1 cellular context compared by ENCODE assay signal in the genomic region with DNA sequence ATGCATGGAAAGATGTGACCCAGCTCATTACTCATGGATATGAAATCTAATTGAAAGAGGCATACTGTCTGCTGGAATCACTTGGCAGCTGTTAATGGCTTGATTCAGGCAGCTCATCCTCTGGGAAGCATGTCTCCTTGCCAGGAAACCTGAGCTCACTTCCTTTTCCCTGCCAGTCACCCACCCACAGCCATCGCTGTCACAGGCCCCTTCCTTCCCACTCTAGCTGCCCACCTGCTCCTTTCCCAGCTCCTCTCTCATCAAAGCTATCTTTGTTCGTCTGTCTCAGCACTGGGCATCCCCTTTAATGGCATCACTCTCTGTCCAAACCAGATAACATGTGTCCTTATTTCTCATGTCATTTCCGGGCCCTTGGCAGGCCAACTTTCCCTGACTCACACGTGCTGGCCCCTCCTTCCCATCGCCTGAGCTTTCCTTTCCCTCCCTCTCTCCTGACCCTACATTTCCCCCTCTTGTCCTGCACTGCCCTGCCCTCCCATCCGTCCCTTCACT.
TF ChIP-seq lines count a peak whose summit lies in the region.

No MANE protein-coding gene starts in this region.

TF ChIP-seq in GM23338, 12 proteins besides CTCF, POLR2A, EP300 and RAD21 (continued from another document):
- TF ChIP-seq, protein P1, sequence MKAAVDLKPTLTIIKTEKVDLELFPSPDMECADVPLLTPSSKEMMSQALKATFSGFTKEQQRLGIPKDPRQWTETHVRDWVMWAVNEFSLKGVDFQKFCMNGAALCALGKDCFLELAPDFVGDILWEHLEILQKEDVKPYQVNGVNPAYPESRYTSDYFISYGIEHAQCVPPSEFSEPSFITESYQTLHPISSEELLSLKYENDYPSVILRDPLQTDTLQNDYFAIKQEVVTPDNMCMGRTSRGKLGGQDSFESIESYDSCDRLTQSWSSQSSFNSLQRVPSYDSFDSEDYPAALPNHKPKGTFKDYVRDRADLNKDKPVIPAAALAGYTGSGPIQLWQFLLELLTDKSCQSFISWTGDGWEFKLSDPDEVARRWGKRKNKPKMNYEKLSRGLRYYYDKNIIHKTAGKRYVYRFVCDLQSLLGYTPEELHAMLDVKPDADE (IDR thresholded peaks at IDR 0.05), result no peak
- TF ChIP-seq JUNB (IDR thresholded peaks at IDR 0.05; ENCODE audit: unreplicated experiment) (no peak), STAT1 (IDR thresholded peaks at IDR 0.05; ENCODE audit: unreplicated experiment) (no peak)
